Comparison of ENCODE assay signal across 12 cellular contexts in genomic region chr10:3465406-3465891, GRCh38.
DNase-seq lines count a peak whose midpoint lies in the region; ATAC-seq, FAIRE-seq and TF ChIP-seq lines count a peak whose summit lies in the region.
"Had no signal": no experiment of that assay in that cellular context is flagged by ENCODE, and none has a peak within 500 bp of the region (broad histone marks: within the 10 kb centered on the region; RNA-seq: fewer than 3 reads in every experiment).

No MANE protein-coding gene starts in this region.

- H3K27ac ChIP-seq in BLaER1 treated with 17β-estradiol and CSF1 and Interleukin-3, amounts not matched to agents 10 nM and 100 nM, result peak overlapping the region; percentile 25 to 71 (median 57); a peak in 19 of 22 replicates
- H3K27ac ChIP-seq in Panc1 (ENCODE audit: low read length) (peak overlapping the region; percentile 83), foreskin keratinocyte (peak overlapping the region; percentile 28), pancreas (peak overlapping the region in 2 of 4 donors; percentile 69 to 72)

- no peak for FAIRE-seq in pancreas (lab: Jason Lieb, UNC)
- FAIRE-seq: GM12892, K562 had no signal

- no peak overlapping the region for H3K4me3 ChIP-seq in BLaER1 treated with 17β-estradiol and CSF1 and Interleukin-3, amounts not matched to agents 10 nM and 100 nM
- H3K4me3 ChIP-seq in Panc1 (ENCODE audit: low read depth in 2 of 2, low read length in 2 of 2) (no peak overlapping the region), pancreas (no peak overlapping the region)
- H3K4me3 ChIP-seq: K562 had no signal

- H3K4me2 ChIP-seq in BLaER1 treated with 17β-estradiol and CSF1 and Interleukin-3, amounts not matched to agents 10 nM and 100 nM, result peak overlapping the region; percentile 20 to 87 (median 46); a peak in 21 of 22 replicates

- no peaks in the 10 kb centered on the region for H3K36me3 ChIP-seq in BLaER1 treated with 17β-estradiol and CSF1 and Interleukin-3, amounts not matched to agents 10 nM and 100 nM
- H3K36me3 ChIP-seq in Panc1 (ENCODE audit: control insufficient read depth, insufficient read depth, low read length) (no peaks in the 10 kb centered on the region), pancreas (no peaks in the 10 kb centered on the region)

- ATAC-seq in Panc1 (no peak), foreskin keratinocyte (no peak), pancreas (peak in 3 of 4 donors; percentile 22 to 44 (median 34)), HG03432 (IDR thresholded peaks at IDR 0.05; ENCODE audit: unreplicated experiment) (no peak), HG03571 (IDR thresholded peaks at IDR 0.05; ENCODE audit: unreplicated experiment) (no peak)
- ATAC-seq: K562 had no signal

- no peaks in the 10 kb centered on the region for H4K20me1 ChIP-seq in BLaER1 treated with 17β-estradiol and CSF1 and Interleukin-3, amounts not matched to agents 10 nM and 100 nM

- H3K9ac ChIP-seq in BLaER1 treated with 17β-estradiol and CSF1 and Interleukin-3, amounts not matched to agents 10 nM and 100 nM, result peak overlapping the region in 5 of 11 experiments; percentile 2 to 52 (median 14); a peak in 9 of 22 replicates

- DNase-seq in Panc1 (ENCODE audit: low read depth, low spot score) (no peak), foreskin keratinocyte (peak; percentile 42 to 70), pancreas (no peak), retina (no peak)
- no peak for DNase-seq in stimulated activated CD4-positive, alpha-beta T cell treated with anti-CD3 and anti-CD28 coated beads, Interleukin-4, amount 100 ng/mL, for 1 hour
- DNase-seq: CD4-positive, alpha-beta T cell; NCI-H446 treated with DMSO at 0.1 percent for 48 hours had no signal

- H3K27me3 ChIP-seq in BLaER1 treated with 17β-estradiol and CSF1 and Interleukin-3, amounts not matched to agents 10 nM and 100 nM, result no peaks in the 10 kb centered on the region
- H3K27me3 ChIP-seq in Panc1 (ENCODE audit: control insufficient read depth, insufficient read depth, low read length) (no peaks in the 10 kb centered on the region), foreskin keratinocyte (no peaks in the 10 kb centered on the region), pancreas (no peaks in the 10 kb centered on the region)

- peaks cover 46 to 60% (median 52%) of the 10 kb centered on the region in 10 experiments for H3K4me1 ChIP-seq in BLaER1 treated with 17β-estradiol and CSF1 and Interleukin-3, amounts not matched to agents 10 nM and 100 nM
- H3K4me1 ChIP-seq in Panc1 (ENCODE audit: control insufficient read depth, insufficient read depth, low read length) (peaks cover 36% of the 10 kb centered on the region), foreskin keratinocyte (peaks cover 28% of the 10 kb centered on the region), pancreas (peaks cover 0 to 4% (median 0%) of the 10 kb centered on the region in 3 donors)

- TF ChIP-seq CTCF in Panc1 (IDR thresholded peaks at IDR 0.05) (no peak), foreskin keratinocyte (conservative IDR thresholded peaks at IDR 0.05) (no peak), pancreas (IDR thresholded peaks at IDR 0.05) (no peak)

- no TSS peak for BruUV-seq in Panc1 (replicated peaks; lab: Mats Ljungman, UMichigan)

- CTCF ChIA-PET in Panc1 (lab: Charles Lee), result no interaction called here

- peaks cover 0 to 10% (median 0%) of the 10 kb centered on the region in 11 experiments; a peak in 7 of 22 replicates for H3K9me3 ChIP-seq in BLaER1 treated with 17β-estradiol and CSF1 and Interleukin-3, amounts not matched to agents 10 nM and 100 nM (replicated peaks in 1 of 11)
- no peaks in the 10 kb centered on the region for H3K9me3 ChIP-seq in Panc1 (ENCODE audit: control insufficient read depth, insufficient read depth, low read depth, low read length)
- no peaks in the 10 kb centered on the region for H3K9me3 ChIP-seq in pancreas

- in situ Hi-C loops in Panc1 (cut with HindIII; ENCODE audit: low pct_unique_long_range_greater_than_20kb, low sequenced_read_pairs), result no loop called here

- WGBS in pancreas, 2 donors, result 51 to 54% methylated on average over 11 of the region's 11 CpGs

- intact Hi-C loops in Panc1 (cut with micrococcal nuclease; ENCODE audit: unreplicated experiment), result loop anchor here (5.0 kb wide), 1 partner anchor 297 kb away; no protein-coding TSS in a partner anchor
- intact Hi-C loops in pancreas (cut with DNase I), result no loop called here

- POLR2A ChIA-PET in Panc1 (lab: Charles Lee), result no interaction called here

Comparison
In these comparisons a context has a peak if more than half of its experiments do, and no peak if none do; other contexts are left out.
1. ATAC-seq: peak in pancreas (3 of 4); none in Panc1 (single experiment), foreskin keratinocyte (single experiment), HG03432 (single experiment) and HG03571 (single experiment).
2. DNase-seq: peak in foreskin keratinocyte (2 of 2); none in Panc1 (single experiment), pancreas (0 of 6), retina (single experiment) and stimulated activated CD4-positive, alpha-beta T cell treated with anti-CD3 and anti-CD28 coated beads, Interleukin-4, amount 100 ng/mL, for 1 hour (single experiment).